In the genomic region with DNA sequence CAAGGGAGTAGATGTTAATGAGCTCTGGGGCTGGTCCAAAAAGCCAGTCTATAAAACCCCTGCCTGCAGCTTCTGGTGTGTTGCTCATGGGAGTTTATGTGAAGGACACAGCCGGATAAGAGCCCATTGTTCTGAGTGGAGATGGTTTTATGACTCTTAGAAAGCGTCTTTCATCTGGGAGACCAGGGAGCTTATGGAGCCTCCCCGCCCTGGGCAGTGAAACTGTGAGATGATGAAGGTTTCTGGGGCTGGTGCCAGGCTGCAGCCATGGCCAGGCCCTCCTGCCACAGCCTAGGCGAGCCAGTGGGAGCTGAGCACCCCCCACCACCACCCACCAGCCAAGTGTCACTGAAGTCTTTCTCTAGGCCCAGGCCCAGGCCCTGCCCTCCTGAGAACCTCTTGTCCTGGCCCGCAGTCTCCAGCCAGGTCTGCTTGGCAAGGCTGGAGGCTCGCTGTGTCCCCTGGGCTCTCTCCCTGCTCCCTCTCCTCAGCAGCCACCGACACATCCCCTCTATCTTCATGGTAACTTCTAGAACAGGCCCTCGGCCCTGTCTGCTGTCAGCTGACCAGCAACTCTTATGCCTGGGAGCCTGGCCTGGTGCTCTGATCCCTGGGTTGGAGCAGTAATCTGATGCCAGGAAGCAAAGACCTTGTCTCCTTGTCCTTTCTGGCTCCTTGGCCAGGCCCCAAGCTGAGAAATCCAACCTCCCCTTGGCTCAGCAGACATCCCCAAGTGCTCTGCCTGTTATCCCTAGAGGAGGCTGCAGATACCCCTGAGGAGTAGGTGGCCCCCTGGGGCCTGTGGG, we compare ENCODE assay signal across 9 cellular contexts. TPM values are rescaled to one million over a fixed set of nuclear protein-coding genes. Genes with fewer than 3 reads are reported as not detected.
DNase-seq lines count a peak whose midpoint lies in the region; ATAC-seq and TF ChIP-seq lines count a peak whose summit lies in the region.
"Had no signal": no experiment of that assay in that cellular context is flagged by ENCODE, and none has a peak within 500 bp of the region (broad histone marks: within the 10 kb centered on the region; RNA-seq: fewer than 3 reads in every experiment).

No MANE protein-coding gene starts in this region.

- peaks cover 2% of the 10 kb centered on the region for H3K27me3 ChIP-seq in mammary epithelial cell (ENCODE audit: insufficient read depth, low read length)
- peaks cover 2% of the 10 kb centered on the region for H3K27me3 ChIP-seq in layer of hippocampus (ENCODE audit: control insufficient read depth, insufficient read depth, low read length)
- H3K27me3 ChIP-seq in spleen (replicated peaks in 1 of 7) = peaks cover 0 to 25% (median 0%) of the 10 kb centered on the region in 7 donors
- H3K27me3 ChIP-seq in foreskin keratinocyte = peaks cover 6% of the 10 kb centered on the region

- CTCF ChIA-PET in HEK293 (lab: Yijun Ruan, JAX) = interaction anchor here (0.6 to 2.7 kb wide), 5 partner anchors 11 to 1024 kb away, joined by 3 to 20 read pairs (median 3); no protein-coding TSS in a partner anchor
- CTCF ChIA-PET in mammary epithelial cell (lab: Charles Lee; ENCODE audit: low non-redundant PET) = no interaction called here

- H2AFZ ChIP-seq in mammary epithelial cell (ENCODE audit: low read depth, low read length) = peak overlapping the region; percentile 39

- TF ChIP-seq CTCF in HEK293 (tag by site-specific recombination; IDR thresholded peaks at IDR 0.05) (no peak), mammary epithelial cell (conservative IDR thresholded peaks at IDR 0.05 in 1 of 2, IDR thresholded peaks at IDR 0.05 in 1 of 2; ENCODE audit: extremely low read depth in 1 of 2, insufficient read depth in 1 of 2, low read depth in 1 of 2, low read length in 2 of 2) (no peak), spleen (IDR thresholded peaks at IDR 0.05 in 8 of 11, conservative IDR thresholded peaks at IDR 0.05 in 3 of 11) (no peak), foreskin keratinocyte (conservative IDR thresholded peaks at IDR 0.05) (no peak)

- no peaks in the 10 kb centered on the region for H3K9me3 ChIP-seq in HEK293 (ENCODE audit: control insufficient read depth, insufficient read depth, low read depth, low read length)
- H3K9me3 ChIP-seq in mammary epithelial cell (replicated peaks; ENCODE audit: insufficient read depth, low read length) = no peaks in the 10 kb centered on the region
- no peaks in the 10 kb centered on the region for H3K9me3 ChIP-seq in spleen

- H3K36me3 ChIP-seq in HEK293 (ENCODE audit: control insufficient read depth in 2 of 2, insufficient read depth in 1 of 2, low read length in 2 of 2) = no peaks in the 10 kb centered on the region
- H3K36me3 ChIP-seq in mammary epithelial cell (ENCODE audit: insufficient read depth, low read length) = no peaks in the 10 kb centered on the region
- H3K36me3 ChIP-seq in spleen = no peaks in the 10 kb centered on the region

- no peak overlapping the region for H3K4me2 ChIP-seq in mammary epithelial cell (ENCODE audit: insufficient read depth, low read depth, low read length)

- dilution Hi-C loops in mammary epithelial cell (cut with HindIII; ENCODE audit: low sequenced_read_pairs) = loop anchor here (5.0 kb wide), 1 partner anchor 35 kb away; no protein-coding TSS in a partner anchor

- H3K4me1 ChIP-seq in HEK293 (ENCODE audit: control insufficient read depth, insufficient read depth, low read length) (no peaks in the 10 kb centered on the region; the same call in 1 of the 2 replicates), mammary epithelial cell (ENCODE audit: insufficient read depth, low read length) (no peaks in the 10 kb centered on the region), spleen (peaks cover 0 to 37% (median 4%) of the 10 kb centered on the region in 6 donors), foreskin keratinocyte (no peaks in the 10 kb centered on the region)

- H3K79me2 ChIP-seq in mammary epithelial cell (ENCODE audit: insufficient read depth, low read length) = no peaks in the 10 kb centered on the region

- no peak for ATAC-seq in HG03521 (IDR thresholded peaks at IDR 0.05; ENCODE audit: unreplicated experiment)
- ATAC-seq in foreskin keratinocyte = no peak

- H3K9ac ChIP-seq in mammary epithelial cell (ENCODE audit: insufficient read depth, low read length) = no peak overlapping the region

- TF ChIP-seq POLR2A in spleen (IDR thresholded peaks at IDR 0.05) = no peak

- H3K27ac ChIP-seq in HEK293 (ENCODE audit: extremely low read depth, low read depth, low read length) (peak overlapping the region; percentile 25; the same call in 1 of the 2 replicates), mammary epithelial cell (ENCODE audit: insufficient read depth, low read depth, low read length) (no peak overlapping the region), layer of hippocampus (ENCODE audit: low read depth, low read length) (peak overlapping the region; percentile 78), spleen (peak overlapping the region in 7 of 8 donors; percentile 21 to 72 (median 64)), foreskin keratinocyte (no peak overlapping the region)

- POLR2A ChIA-PET in HEK293 (lab: Yijun Ruan, JAX) = no interaction called here

- 37% methylated on average over 8 of the region's 8 CpGs for WGBS in mammary epithelial cell (ENCODE audit: low coverage, missing lambda C conversion rate)
- WGBS in spleen, 5 donors = 60 to 84% (median 75%) methylated on average over 6 to 8 of the region's 8 CpGs

- in situ Hi-C loops in mammary epithelial cell (cut with MboI; ENCODE audit: low sequenced_read_pairs in 2 of 2) = no loop called here

- H3K4me3 ChIP-seq in HEK293 (ENCODE audit: low read depth, low read length) = no peak overlapping the region
- no peak overlapping the region for H3K4me3 ChIP-seq in mammary epithelial cell (replicated peaks in 1 of 3; ENCODE audit: insufficient read depth in 1 of 3, low read depth in 2 of 3, low read length in 3 of 3)
- no peak overlapping the region for H3K4me3 ChIP-seq in spleen

- H4K20me1 ChIP-seq in mammary epithelial cell (ENCODE audit: insufficient read depth, low read length) = no peaks in the 10 kb centered on the region

- intact Hi-C loops in mammary epithelial cell (cut with micrococcal nuclease) = no loop called here
- intact Hi-C loops in spleen (cut with DNase I; ENCODE audit: low total_unique reads) = no loop called here

- no TSS peak for BruUV-seq in mammary epithelial cell (replicated peaks; lab: Mats Ljungman, UMichigan)

- DNase-seq in mammary epithelial cell (peak; percentile 75), spleen (no peak), MV-4-11 (lab: John Stamatoyannopoulos, UW) (no peak), foreskin keratinocyte (no peak), UCSD-AML1 (lab: John Stamatoyannopoulos, UW; ENCODE audit: unreplicated experiment) (no peak)
- DNase-seq: NCI-H526 had no signal

TF ChIP-seq in HEK293, 187 proteins besides CTCF, POLR2A, EP300 and RAD21 (continues in another document):
- TF ChIP-seq, protein P1, sequence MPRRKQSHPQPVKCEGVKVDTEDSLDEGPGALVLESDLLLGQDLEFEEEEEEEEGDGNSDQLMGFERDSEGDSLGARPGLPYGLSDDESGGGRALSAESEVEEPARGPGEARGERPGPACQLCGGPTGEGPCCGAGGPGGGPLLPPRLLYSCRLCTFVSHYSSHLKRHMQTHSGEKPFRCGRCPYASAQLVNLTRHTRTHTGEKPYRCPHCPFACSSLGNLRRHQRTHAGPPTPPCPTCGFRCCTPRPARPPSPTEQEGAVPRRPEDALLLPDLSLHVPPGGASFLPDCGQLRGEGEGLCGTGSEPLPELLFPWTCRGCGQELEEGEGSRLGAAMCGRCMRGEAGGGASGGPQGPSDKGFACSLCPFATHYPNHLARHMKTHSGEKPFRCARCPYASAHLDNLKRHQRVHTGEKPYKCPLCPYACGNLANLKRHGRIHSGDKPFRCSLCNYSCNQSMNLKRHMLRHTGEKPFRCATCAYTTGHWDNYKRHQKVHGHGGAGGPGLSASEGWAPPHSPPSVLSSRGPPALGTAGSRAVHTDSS (tag by site-specific recombination; IDR thresholded peaks at IDR 0.05) = 0 out of 2 replicates have a peak, but pooled peaks have one; percentile 20
- no peak for TF ChIP-seq ZNF571 (tag by site-specific recombination; IDR thresholded peaks at IDR 0.05)
- TF ChIP-seq FEZF1 (tag by site-specific recombination; IDR thresholded peaks at IDR 0.05) = peak; percentile 73
- peak; percentile 77 for TF ChIP-seq ZBTB48 (tag by site-specific recombination; IDR thresholded peaks at IDR 0.05)
- TF ChIP-seq WT1 (tag by site-specific recombination; IDR thresholded peaks at IDR 0.05) = peak; percentile 68
- TF ChIP-seq, protein P2, sequence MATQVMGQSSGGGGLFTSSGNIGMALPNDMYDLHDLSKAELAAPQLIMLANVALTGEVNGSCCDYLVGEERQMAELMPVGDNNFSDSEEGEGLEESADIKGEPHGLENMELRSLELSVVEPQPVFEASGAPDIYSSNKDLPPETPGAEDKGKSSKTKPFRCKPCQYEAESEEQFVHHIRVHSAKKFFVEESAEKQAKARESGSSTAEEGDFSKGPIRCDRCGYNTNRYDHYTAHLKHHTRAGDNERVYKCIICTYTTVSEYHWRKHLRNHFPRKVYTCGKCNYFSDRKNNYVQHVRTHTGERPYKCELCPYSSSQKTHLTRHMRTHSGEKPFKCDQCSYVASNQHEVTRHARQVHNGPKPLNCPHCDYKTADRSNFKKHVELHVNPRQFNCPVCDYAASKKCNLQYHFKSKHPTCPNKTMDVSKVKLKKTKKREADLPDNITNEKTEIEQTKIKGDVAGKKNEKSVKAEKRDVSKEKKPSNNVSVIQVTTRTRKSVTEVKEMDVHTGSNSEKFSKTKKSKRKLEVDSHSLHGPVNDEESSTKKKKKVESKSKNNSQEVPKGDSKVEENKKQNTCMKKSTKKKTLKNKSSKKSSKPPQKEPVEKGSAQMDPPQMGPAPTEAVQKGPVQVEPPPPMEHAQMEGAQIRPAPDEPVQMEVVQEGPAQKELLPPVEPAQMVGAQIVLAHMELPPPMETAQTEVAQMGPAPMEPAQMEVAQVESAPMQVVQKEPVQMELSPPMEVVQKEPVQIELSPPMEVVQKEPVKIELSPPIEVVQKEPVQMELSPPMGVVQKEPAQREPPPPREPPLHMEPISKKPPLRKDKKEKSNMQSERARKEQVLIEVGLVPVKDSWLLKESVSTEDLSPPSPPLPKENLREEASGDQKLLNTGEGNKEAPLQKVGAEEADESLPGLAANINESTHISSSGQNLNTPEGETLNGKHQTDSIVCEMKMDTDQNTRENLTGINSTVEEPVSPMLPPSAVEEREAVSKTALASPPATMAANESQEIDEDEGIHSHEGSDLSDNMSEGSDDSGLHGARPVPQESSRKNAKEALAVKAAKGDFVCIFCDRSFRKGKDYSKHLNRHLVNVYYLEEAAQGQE (tag by site-specific recombination; IDR thresholded peaks at IDR 0.05) = no peak
- TF ChIP-seq MEIS1 (CRISPR knock-in tag; IDR thresholded peaks at IDR 0.05; ENCODE audit: borderline replicate concordance) = no peak

RNA-seq across cellular contexts. Expression of a gene that starts 7.6 kb away (rescaled TPM):
- 1 to 10 TPM; 3.4 to 5.3 TPM for total RNA-seq in mammary epithelial cell
- 1.0 TPM for polyA plus RNA-seq in mammary epithelial cell
- polyA minus RNA-seq in mammary epithelial cell = 0.41 TPM
- 10 to 100 TPM; 12.4 to 40.9 (median 23.6) TPM for total RNA-seq in spleen
- polyA plus RNA-seq in spleen = 10 to 100 TPM in 2 of 3 donors, 1 to 10 TPM in 1; 10.0 to 24.2 (median 12.5) TPM
- 4.7 and 6.3 TPM in 2 replicates for total RNA-seq in foreskin keratinocyte
- polyA plus RNA-seq in foreskin keratinocyte = 2.5 and 3.4 TPM in 2 replicates

Comparison
In these comparisons a context has a peak if more than half of its experiments do, and no peak if none do; other contexts are left out.
1. H3K27ac ChIP-seq: peak in HEK293 (single experiment), layer of hippocampus (single experiment) and spleen (7 of 8); none in mammary epithelial cell (single experiment) and foreskin keratinocyte (single experiment).